Comparison of ENCODE assay signal across 22 cellular contexts in genomic region chr7:33792547-33793105, GRCh38.
DNase-seq lines count a peak whose midpoint lies in the region; ATAC-seq and TF ChIP-seq lines count a peak whose summit lies in the region.
"Had no signal": no experiment of that assay in that cellular context is flagged by ENCODE, and none has a peak within 500 bp of the region (broad histone marks: within the 10 kb centered on the region; RNA-seq: fewer than 3 reads in every experiment).

No MANE protein-coding gene starts in this region.

- ATAC-seq in activated CD8-positive, alpha-beta T cell treated with anti-CD3 and anti-CD28 coated beads for 36 hours = no peak
- ATAC-seq in HG03095 (IDR thresholded peaks at IDR 0.05; ENCODE audit: unreplicated experiment) = no peak
- ATAC-seq: CD8-positive, alpha-beta T cell; K562; Right ventricle myocardium inferior had no signal

- H3K27me3 Mint-ChIP-seq in activated CD8-positive, alpha-beta T cell treated with anti-CD3 and anti-CD28 coated beads for 36 hours = no peaks in the 10 kb centered on the region

- POLR2A ChIA-PET in activated CD8-positive, alpha-beta T cell treated with anti-CD3 and anti-CD28 coated beads for 36 hours (lab: Charles Lee) = no interaction called here

- H3K4me3 Mint-ChIP-seq in activated CD8-positive, alpha-beta T cell treated with anti-CD3 and anti-CD28 coated beads for 36 hours = no peak overlapping the region
- H3K4me3 Mint-ChIP-seq: CD8-positive, alpha-beta T cell; H9 had no signal

- H3K9me3 Mint-ChIP-seq in activated CD8-positive, alpha-beta T cell treated with anti-CD3 and anti-CD28 coated beads for 36 hours = no peaks in the 10 kb centered on the region
- H3K9me3 Mint-ChIP-seq: CD8-positive, alpha-beta T cell had no signal

- H3K36me3 Mint-ChIP-seq in activated CD8-positive, alpha-beta T cell treated with anti-CD3 and anti-CD28 coated beads for 36 hours (ENCODE audit: low read depth) = no peaks in the 10 kb centered on the region
- H3K36me3 Mint-ChIP-seq: CD8-positive, alpha-beta T cell had no signal

- H3K4me1 Mint-ChIP-seq in activated CD8-positive, alpha-beta T cell treated with anti-CD3 and anti-CD28 coated beads for 36 hours (ENCODE audit: low read depth) = no peaks in the 10 kb centered on the region

- no peak for TF ChIP-seq CTCF in activated CD8-positive, alpha-beta T cell treated with anti-CD3 and anti-CD28 coated beads for 36 hours (IDR thresholded peaks at IDR 0.05)

- H3K27ac Mint-ChIP-seq in activated CD8-positive, alpha-beta T cell treated with anti-CD3 and anti-CD28 coated beads for 36 hours = no peak overlapping the region
- H3K27ac Mint-ChIP-seq: CD8-positive, alpha-beta T cell; H9 had no signal

- DNase-seq in NCI-H1417 (lab: John Stamatoyannopoulos, UW) (peak in 2 of 3 experiments; percentile 7 to 47), NCI-H1417 treated with DMSO at 0.1 percent for 48 hours (lab: John Stamatoyannopoulos, UW) (no peak), NCI-H2081 (lab: John Stamatoyannopoulos, UW) (peak; percentile 69 to 90), NCI-H69 (lab: John Stamatoyannopoulos, UW) (peak; percentile 63), HuH-7 (ENCODE audit: low spot score) (no peak)
- no peak for DNase-seq in activated CD8-positive, alpha-beta T cell treated with anti-CD3 and anti-CD28 coated beads for 36 hours
- DNase-seq in activated naive CD4-positive, alpha-beta T cell (lab: John Stamatoyannopoulos, UW) = no peak
- DNase-seq: 8988T; AML-193; C1 segment of cervical spinal cord; Calu3; CD8-positive, alpha-beta T cell; EL; H9; NCI-H146; NCI-H2029; NCI-H2227 treated with DMSO at 0.1 percent for 48 hours; NCI-H510A treated with DMSO at 0.1 percent for 48 hours; T1000 had no signal

- CTCF ChIA-PET in activated CD8-positive, alpha-beta T cell treated with anti-CD3 and anti-CD28 coated beads for 36 hours (lab: Charles Lee) = no interaction called here

- intact Hi-C loops in activated CD8-positive, alpha-beta T cell treated with anti-CD3 and anti-CD28 coated beads for 36 hours (cut with micrococcal nuclease) = no loop called here

Comparison
In these comparisons a context has a peak if more than half of its experiments do, and no peak if none do; other contexts are left out.
1. DNase-seq: peak in NCI-H1417 (2 of 3), NCI-H2081 (2 of 2) and NCI-H69 (single experiment); none in NCI-H1417 treated with DMSO at 0.1 percent for 48 hours (single experiment), activated CD8-positive, alpha-beta T cell treated with anti-CD3 and anti-CD28 coated beads for 36 hours (single experiment), HuH-7 (single experiment) and activated naive CD4-positive, alpha-beta T cell (0 of 4).